8 cellular contexts compared by ENCODE assay signal in genomic region chr10:102918817-102919236, GRCh38. TPM values are rescaled to one million over a fixed set of nuclear protein-coding genes. Genes with fewer than 3 reads are reported as not detected.
DNase-seq lines count a peak whose midpoint lies in the region; ATAC-seq and TF ChIP-seq lines count a peak whose summit lies in the region.

No MANE protein-coding gene starts in this region.

- peak; percentile 2 to 5 for ATAC-seq in activated T-cell treated with anti-CD3 and anti-CD28 coated beads, Interleukin-2, amount 50 U/mL, for 4 hours
- ATAC-seq in GM21717 (IDR thresholded peaks at IDR 0.05; ENCODE audit: unreplicated experiment) (no peak), HG02840 (IDR thresholded peaks at IDR 0.05; ENCODE audit: low FRiP score, unreplicated experiment) (no peak)

- H3K36me3 Mint-ChIP-seq in IgD-negative memory B cell, result peaks cover 4% of the 10 kb centered on the region
- peaks cover 1% of the 10 kb centered on the region for H3K36me3 Mint-ChIP-seq in activated T-cell treated with anti-CD3 and anti-CD28 coated beads, Interleukin-2, amount 50 U/mL, for 4 hours (ENCODE audit: insufficient read depth)

- H3K27ac Mint-ChIP-seq in IgD-negative memory B cell, result peak overlapping the region in 2 of 3 donors; percentile 79 to 98

- DNase-seq in activated T-cell treated with anti-CD3 and anti-CD28 coated beads, Interleukin-2, amount 50 U/mL, for 4 hours, result peak; percentile 17
- DNase-seq in fibroblast of pulmonary artery (ENCODE audit: low read depth) (no peak), putamen (ENCODE audit: low spot score) (peak; percentile 19), globus pallidus (ENCODE audit: low spot score) (no peak)

- TF ChIP-seq CTCF in GM12873 (IDR thresholded peaks at IDR 0.05; ENCODE audit: insufficient read depth, low read depth, low read length, missing control alignments), result peak; percentile 10
- no peak for TF ChIP-seq CTCF in fibroblast of pulmonary artery (IDR thresholded peaks at IDR 0.05; ENCODE audit: low read length, missing control alignments)

- peaks cover 14% of the 10 kb centered on the region for H3K27me3 Mint-ChIP-seq in IgD-negative memory B cell
- H3K27me3 Mint-ChIP-seq in activated T-cell treated with anti-CD3 and anti-CD28 coated beads, Interleukin-2, amount 50 U/mL, for 4 hours (ENCODE audit: low read depth), result peaks cover 8% of the 10 kb centered on the region

- peaks cover 27 to 43% (median 37%) of the 10 kb centered on the region in 3 donors for H3K4me1 Mint-ChIP-seq in IgD-negative memory B cell
- peaks cover 55% of the 10 kb centered on the region for H3K4me1 Mint-ChIP-seq in activated T-cell treated with anti-CD3 and anti-CD28 coated beads, Interleukin-2, amount 50 U/mL, for 4 hours (ENCODE audit: low read depth)

- peak overlapping the region; percentile 88 for H3K4me3 ChIP-seq in fibroblast of pulmonary artery (replicated peaks; ENCODE audit: low read depth, low read length)

- H3K9me3 Mint-ChIP-seq in IgD-negative memory B cell, result no peaks in the 10 kb centered on the region
- no peaks in the 10 kb centered on the region for H3K9me3 Mint-ChIP-seq in activated T-cell treated with anti-CD3 and anti-CD28 coated beads, Interleukin-2, amount 50 U/mL, for 4 hours

- H3K4me3 Mint-ChIP-seq in IgD-negative memory B cell, result peak overlapping the region; percentile 97 to 99 (median 98)
- H3K4me3 Mint-ChIP-seq in activated T-cell treated with anti-CD3 and anti-CD28 coated beads, Interleukin-2, amount 50 U/mL, for 4 hours, result peak overlapping the region; percentile 92

RNA-seq across cellular contexts. Expression of gene CNNM2, which starts 0.7 kb away (rescaled TPM):
- polyA plus RNA-seq in IgD-negative memory B cell, result 7.9 TPM
- 1 to 10 TPM; 6.0 to 6.3 (median 6.1) TPM for total RNA-seq in activated T-cell treated with anti-CD3 and anti-CD28 coated beads, Interleukin-2, amount 50 U/mL, for 4 hours

RNA-seq across cellular contexts. Expression of gene AS3MT, which starts 49.6 kb away (rescaled TPM):
- polyA plus RNA-seq in IgD-negative memory B cell, result not detected
- total RNA-seq in activated T-cell treated with anti-CD3 and anti-CD28 coated beads, Interleukin-2, amount 50 U/mL, for 4 hours, result under 1 TPM; 0.18 to 0.22 (median 0.18) TPM

Comparison
In these comparisons a context has a peak if more than half of its experiments do, and no peak if none do; other contexts are left out.
1. ATAC-seq: peak in activated T-cell treated with anti-CD3 and anti-CD28 coated beads, Interleukin-2, amount 50 U/mL, for 4 hours (2 of 2); none in GM21717 (single experiment) and HG02840 (single experiment).
2. DNase-seq: peak in activated T-cell treated with anti-CD3 and anti-CD28 coated beads, Interleukin-2, amount 50 U/mL, for 4 hours (single experiment) and putamen (single experiment); none in fibroblast of pulmonary artery (single experiment) and globus pallidus (single experiment).